ENCODE assay signal across 1 cellular context in genomic region chr16:29962344-29962994, GRCh38.
TF ChIP-seq lines count a peak whose summit lies in the region.

No MANE protein-coding gene starts in this region.

TF ChIP-seq in H1, 55 proteins besides CTCF, POLR2A, EP300 and RAD21:
- no peak for TF ChIP-seq HDAC2 (IDR thresholded peaks at IDR 0.05; ENCODE audit: borderline replicate concordance in 1 of 2, low read depth in 2 of 2, low read length in 2 of 2)
- TF ChIP-seq SIN3A (conservative IDR thresholded peaks at IDR 0.05 in 1 of 2, IDR thresholded peaks at IDR 0.05 in 1 of 2; ENCODE audit: low read depth in 1 of 2, low read length in 2 of 2), result no peak
TF ChIP-seq in H1: peak in this region for 0.
